ENCODE assay signal across 12 cellular contexts in the genomic region with DNA sequence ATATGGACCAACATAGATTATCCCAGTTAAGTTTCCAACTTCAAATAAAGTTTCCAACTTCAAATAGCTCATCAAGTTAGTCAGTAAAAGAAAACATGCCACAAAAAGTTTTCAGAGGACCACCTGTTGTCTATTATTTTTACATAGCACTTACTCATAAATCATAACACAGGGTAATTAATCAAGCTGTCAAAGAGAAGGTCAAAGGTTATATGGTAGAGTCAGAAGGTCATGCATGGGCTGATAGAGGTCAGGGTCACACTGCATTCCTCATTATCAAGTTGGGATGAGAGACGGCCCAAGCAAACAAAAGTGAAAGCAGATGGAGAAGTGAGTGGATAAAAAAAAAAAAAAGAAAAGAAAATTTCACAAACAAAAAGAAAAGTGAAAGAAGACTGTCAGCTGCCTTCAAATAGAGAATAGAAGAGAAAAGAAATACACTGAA.
DNase-seq lines count a peak whose midpoint lies in the region; ATAC-seq and TF ChIP-seq lines count a peak whose summit lies in the region.
"Had no signal": no experiment of that assay in that cellular context is flagged by ENCODE, and none has a peak within 500 bp of the region (broad histone marks: within the 10 kb centered on the region; RNA-seq: fewer than 3 reads in every experiment).

No MANE protein-coding gene starts in this region.

- CTCF ChIA-PET in Calu3 (lab: Charles Lee), result interaction anchor here (0.7 kb wide), 3 partner anchors 9 to 1369 kb away, joined by 3 read pairs; no protein-coding TSS in a partner anchor

- no peak overlapping the region for H3K27ac Mint-ChIP-seq in Calu3 (ENCODE audit: unreplicated experiment)

- intact Hi-C loops in Calu3 (cut with micrococcal nuclease; ENCODE audit: unreplicated experiment), result no loop called here

- H3K27ac ChIP-seq in coronary artery, result no peak overlapping the region
- H3K27ac ChIP-seq: breast epithelium, KMS-11, upper lobe of left lung had no signal

- no peak overlapping the region for H3K4me3 ChIP-seq in coronary artery
- H3K4me3 ChIP-seq: breast epithelium, upper lobe of left lung had no signal

- DNase-seq in DMS114 treated with DMSO at 0.1 percent for 48 hours (lab: John Stamatoyannopoulos, UW; ENCODE audit: unreplicated experiment) (peak; percentile 66), amniotic epithelial cell (ENCODE audit: low read depth) (peak; percentile 20), myocyte (ENCODE audit: low read depth) (peak; percentile 47), Calu3 (no peak), coronary artery (ENCODE audit: low spot score) (no peak)
- DNase-seq: stimulated activated CD4-positive, alpha-beta T cell treated with anti-CD3 and anti-CD28 coated beads, Interleukin-4, amount 100 ng/mL, for 1 hour; upper lobe of left lung had no signal

- peaks cover 23% of the 10 kb centered on the region for H3K4me1 Mint-ChIP-seq in Calu3 (ENCODE audit: low read depth, unreplicated experiment)

- peak; percentile 61 for ATAC-seq in HG02610 (IDR thresholded peaks at IDR 0.05; ENCODE audit: unreplicated experiment)
- no peak for ATAC-seq in GM21515 (IDR thresholded peaks at IDR 0.05; ENCODE audit: unreplicated experiment)
- ATAC-seq in HG02884 (IDR thresholded peaks at IDR 0.05; ENCODE audit: unreplicated experiment), result no peak

- no peaks in the 10 kb centered on the region for H3K27me3 Mint-ChIP-seq in Calu3 (ENCODE audit: unreplicated experiment)

- TF ChIP-seq CTCF in Calu3 (IDR thresholded peaks at IDR 0.05; ENCODE audit: unreplicated experiment), result no peak
- no peak for TF ChIP-seq CTCF in coronary artery (IDR thresholded peaks at IDR 0.05)

- H3K9me3 Mint-ChIP-seq in Calu3 (ENCODE audit: low read depth, unreplicated experiment), result no peaks in the 10 kb centered on the region

- H3K4me3 Mint-ChIP-seq in Calu3 (ENCODE audit: low read depth, unreplicated experiment), result no peak overlapping the region

- no TSS peak for BruUV-seq in Calu3 (replicated peaks; lab: Mats Ljungman, UMichigan)

- no peaks in the 10 kb centered on the region for H3K36me3 Mint-ChIP-seq in Calu3 (ENCODE audit: insufficient read depth, unreplicated experiment)

Comparison
In these comparisons a context has a peak if more than half of its experiments do, and no peak if none do; other contexts are left out.
1. DNase-seq: peak in DMS114 treated with DMSO at 0.1 percent for 48 hours (single experiment), amniotic epithelial cell (single experiment) and myocyte (single experiment); none in Calu3 (single experiment) and coronary artery (single experiment).